Comparison of ENCODE assay signal across 8 cellular contexts in the genomic region with DNA sequence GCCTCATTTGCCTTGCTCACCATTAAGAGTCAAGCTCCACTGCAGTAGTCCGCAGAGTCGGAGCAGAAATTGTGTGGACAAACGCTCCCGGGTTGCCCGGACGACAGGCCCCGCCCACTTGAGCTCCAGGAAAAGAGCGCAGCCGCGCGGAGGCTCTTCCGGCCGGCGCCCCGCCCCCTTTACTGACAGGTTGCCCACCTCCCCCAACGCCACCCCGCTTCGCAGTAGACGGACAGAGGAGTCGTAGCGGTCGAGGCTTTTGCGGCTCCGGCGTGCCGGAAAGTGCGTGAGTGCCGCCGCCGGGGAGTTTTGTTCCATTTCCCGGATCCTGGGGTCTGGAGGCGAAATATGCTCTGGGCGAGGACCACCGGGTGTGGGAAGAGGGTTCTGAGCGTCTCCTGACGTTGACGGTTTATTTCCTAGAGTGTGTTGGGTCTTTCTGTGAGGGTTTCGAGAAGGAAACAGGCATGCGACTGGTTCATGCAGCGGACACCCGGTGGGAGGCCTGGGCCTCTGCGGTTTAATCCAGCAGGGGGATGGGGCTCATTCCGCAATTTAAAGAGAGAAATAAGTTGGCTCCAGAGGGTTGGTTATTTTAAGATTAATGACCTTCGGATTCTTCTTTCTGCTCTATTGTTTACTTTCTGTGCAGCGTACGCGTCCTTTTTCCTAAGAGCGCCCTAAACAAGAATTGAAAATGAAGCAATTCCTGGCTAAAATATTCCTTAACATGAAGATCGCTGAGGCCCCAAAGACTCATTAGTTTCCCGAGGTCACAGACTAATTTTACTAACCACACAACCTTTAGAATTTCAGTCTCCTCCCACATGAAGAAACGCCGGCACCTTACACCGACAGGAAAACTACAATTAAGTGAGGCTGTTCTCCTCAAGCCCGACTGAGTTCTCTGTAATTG. TPM values are rescaled to one million over a fixed set of nuclear protein-coding genes. Genes with fewer than 3 reads are reported as not detected.
DNase-seq lines count a peak whose midpoint lies in the region; ATAC-seq and TF ChIP-seq lines count a peak whose summit lies in the region.

A gene with protein sequence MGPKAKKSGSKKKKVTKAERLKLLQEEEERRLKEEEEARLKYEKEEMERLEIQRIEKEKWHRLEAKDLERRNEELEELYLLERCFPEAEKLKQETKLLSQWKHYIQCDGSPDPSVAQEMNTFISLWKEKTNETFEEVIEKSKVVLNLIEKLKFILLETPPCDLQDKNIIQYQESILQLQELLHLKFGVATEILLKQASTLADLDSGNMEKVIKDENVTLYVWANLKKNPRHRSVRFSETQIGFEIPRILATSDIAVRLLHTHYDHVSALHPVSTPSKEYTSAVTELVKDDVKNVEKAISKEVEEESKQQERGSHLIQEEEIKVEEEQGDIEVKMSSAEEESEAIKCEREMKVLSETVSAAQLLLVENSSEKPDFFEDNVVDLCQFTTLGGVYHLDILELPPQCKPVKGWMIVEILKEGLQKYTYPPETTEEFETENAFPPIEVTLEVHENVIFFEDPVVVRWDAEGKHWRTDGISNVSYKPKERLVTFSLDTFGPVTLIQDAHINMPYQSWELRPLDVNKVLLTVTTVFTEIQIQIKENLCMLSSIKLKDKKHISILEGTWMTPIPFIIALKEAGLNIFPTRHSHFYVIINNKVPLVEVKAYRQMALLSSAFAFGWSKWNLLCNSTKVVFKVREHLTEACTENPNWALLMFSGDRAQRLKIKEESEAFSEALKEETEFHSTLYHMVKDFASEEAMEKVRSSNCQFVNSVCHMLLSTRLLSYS (minus strand): TSS at position 105 of the 916 bp plus-strand sequence. CDS start 82 bp downstream, at position 23.
A gene with protein sequence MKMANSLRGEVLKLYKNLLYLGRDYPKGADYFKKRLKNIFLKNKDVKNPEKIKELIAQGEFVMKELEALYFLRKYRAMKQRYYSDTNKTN (plus strand): TSS at position 182 of the 916 bp plus-strand sequence. CDS start 8,720 bp downstream, outside the sequence.

- peak; percentile 19; the same call in 1 of the 2 replicates for TF ChIP-seq EP300 in Ishikawa (IDR thresholded peaks at IDR 0.05; ENCODE audit: borderline replicate concordance)

- TF ChIP-seq CTCF in epithelial cell of proximal tubule (conservative IDR thresholded peaks at IDR 0.05; ENCODE audit: low read depth, low read length) = no peak
- TF ChIP-seq CTCF in mucosa of descending colon (IDR thresholded peaks at IDR 0.05) = no peak

- H3K4me3 ChIP-seq in epithelial cell of proximal tubule (ENCODE audit: low read depth, low read length) (peak within 1 kb of the TSS; percentile 83), mucosa of descending colon (peak within 1 kb of the TSS; percentile 54)

- ATAC-seq in GM21619 (IDR thresholded peaks at IDR 0.05; ENCODE audit: unreplicated experiment) (peak; percentile 86), mucosa of descending colon (peak; percentile 100)

- no peaks in the 10 kb centered on the region for H3K9me3 ChIP-seq in mucosa of descending colon

- peaks cover 4% of the 10 kb centered on the region for H3K4me1 ChIP-seq in mucosa of descending colon (ENCODE audit: low read depth)

- no peaks in the 10 kb centered on the region for H3K36me3 ChIP-seq in mucosa of descending colon (ENCODE audit: low read depth)

- DNase-seq in DMS153 treated with DMSO at 0.1 percent for 48 hours (lab: John Stamatoyannopoulos, UW; ENCODE audit: unreplicated experiment) (peak; percentile 94), OCI-M2 (lab: John Stamatoyannopoulos, UW; ENCODE audit: unreplicated experiment) (peak; percentile 9), epithelial cell of proximal tubule (ENCODE audit: low read depth) (no peak), mucosa of descending colon (peak; percentile 98 to 100 (median 99))
- DNase-seq in activated T-cell treated with anti-CD3 and anti-CD28 coated beads, Interleukin-2, amount 50 U/mL, for 1 hour = peak; percentile 95
- peak; percentile 90 to 93 for DNase-seq in stimulated activated CD8-positive, alpha-beta memory T cell treated with anti-CD3 and anti-CD28 coated beads, Interleukin-4, amount 100 ng/mL, for 1 hour (ENCODE audit: low read depth in 2 of 2, low spot score in 1 of 2)

- intact Hi-C loops in mucosa of descending colon (cut with DNase I, micrococcal nuclease) = no loop called here

- no peak for TF ChIP-seq RAD21 in Ishikawa (IDR thresholded peaks at IDR 0.05; ENCODE audit: low read depth)

TF ChIP-seq in Ishikawa, 13 proteins besides CTCF, POLR2A, EP300 and RAD21:
- peak; percentile 19 for TF ChIP-seq TEAD4 (IDR thresholded peaks at IDR 0.05)
- TF ChIP-seq, protein P1, sequence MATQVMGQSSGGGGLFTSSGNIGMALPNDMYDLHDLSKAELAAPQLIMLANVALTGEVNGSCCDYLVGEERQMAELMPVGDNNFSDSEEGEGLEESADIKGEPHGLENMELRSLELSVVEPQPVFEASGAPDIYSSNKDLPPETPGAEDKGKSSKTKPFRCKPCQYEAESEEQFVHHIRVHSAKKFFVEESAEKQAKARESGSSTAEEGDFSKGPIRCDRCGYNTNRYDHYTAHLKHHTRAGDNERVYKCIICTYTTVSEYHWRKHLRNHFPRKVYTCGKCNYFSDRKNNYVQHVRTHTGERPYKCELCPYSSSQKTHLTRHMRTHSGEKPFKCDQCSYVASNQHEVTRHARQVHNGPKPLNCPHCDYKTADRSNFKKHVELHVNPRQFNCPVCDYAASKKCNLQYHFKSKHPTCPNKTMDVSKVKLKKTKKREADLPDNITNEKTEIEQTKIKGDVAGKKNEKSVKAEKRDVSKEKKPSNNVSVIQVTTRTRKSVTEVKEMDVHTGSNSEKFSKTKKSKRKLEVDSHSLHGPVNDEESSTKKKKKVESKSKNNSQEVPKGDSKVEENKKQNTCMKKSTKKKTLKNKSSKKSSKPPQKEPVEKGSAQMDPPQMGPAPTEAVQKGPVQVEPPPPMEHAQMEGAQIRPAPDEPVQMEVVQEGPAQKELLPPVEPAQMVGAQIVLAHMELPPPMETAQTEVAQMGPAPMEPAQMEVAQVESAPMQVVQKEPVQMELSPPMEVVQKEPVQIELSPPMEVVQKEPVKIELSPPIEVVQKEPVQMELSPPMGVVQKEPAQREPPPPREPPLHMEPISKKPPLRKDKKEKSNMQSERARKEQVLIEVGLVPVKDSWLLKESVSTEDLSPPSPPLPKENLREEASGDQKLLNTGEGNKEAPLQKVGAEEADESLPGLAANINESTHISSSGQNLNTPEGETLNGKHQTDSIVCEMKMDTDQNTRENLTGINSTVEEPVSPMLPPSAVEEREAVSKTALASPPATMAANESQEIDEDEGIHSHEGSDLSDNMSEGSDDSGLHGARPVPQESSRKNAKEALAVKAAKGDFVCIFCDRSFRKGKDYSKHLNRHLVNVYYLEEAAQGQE (IDR thresholded peaks at IDR 0.05; ENCODE audit: low read depth) = no peak
- TF ChIP-seq, protein P2, sequence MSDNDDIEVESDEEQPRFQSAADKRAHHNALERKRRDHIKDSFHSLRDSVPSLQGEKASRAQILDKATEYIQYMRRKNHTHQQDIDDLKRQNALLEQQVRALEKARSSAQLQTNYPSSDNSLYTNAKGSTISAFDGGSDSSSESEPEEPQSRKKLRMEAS (IDR thresholded peaks at IDR 0.05) = peak; percentile 55
- TF ChIP-seq, protein P3, sequence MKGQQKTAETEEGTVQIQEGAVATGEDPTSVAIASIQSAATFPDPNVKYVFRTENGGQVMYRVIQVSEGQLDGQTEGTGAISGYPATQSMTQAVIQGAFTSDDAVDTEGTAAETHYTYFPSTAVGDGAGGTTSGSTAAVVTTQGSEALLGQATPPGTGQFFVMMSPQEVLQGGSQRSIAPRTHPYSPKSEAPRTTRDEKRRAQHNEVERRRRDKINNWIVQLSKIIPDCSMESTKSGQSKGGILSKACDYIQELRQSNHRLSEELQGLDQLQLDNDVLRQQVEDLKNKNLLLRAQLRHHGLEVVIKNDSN (IDR thresholded peaks at IDR 0.05) = peak; percentile 9; the same call in 1 of the 2 replicates
- TF ChIP-seq ZBTB7A (IDR thresholded peaks at IDR 0.05; ENCODE audit: low read depth) = no peak; the same call in 1 of the 2 replicates
- TF ChIP-seq YY1 (IDR thresholded peaks at IDR 0.05; ENCODE audit: low read depth) = no peak
- TF ChIP-seq NFIC (IDR thresholded peaks at IDR 0.05) = no peak
- TF ChIP-seq FOXM1 (IDR thresholded peaks at IDR 0.05; ENCODE audit: borderline replicate concordance, low read depth) = no peak
- peak; percentile 85 for TF ChIP-seq TAF1 (IDR thresholded peaks at IDR 0.05; ENCODE audit: low read depth)
- 0 out of 2 replicates have a peak, but pooled peaks have one; percentile 26 for TF ChIP-seq CREB1 (IDR thresholded peaks at IDR 0.05; ENCODE audit: low read depth)
- TF ChIP-seq EGR1 (IDR thresholded peaks at IDR 0.05) = no peak
- TF ChIP-seq TCF12 (IDR thresholded peaks at IDR 0.05; ENCODE audit: low read depth) = no peak
- TF ChIP-seq CEBPB (IDR thresholded peaks at IDR 0.05) = no peak

RNA-seq across cellular contexts. Expression of the first gene that starts in this region (rescaled TPM):
- total RNA-seq in epithelial cell of proximal tubule (not detected in 2 replicates), mucosa of descending colon (1 to 10 TPM in 1 of 3 donors, not detected in 2; 1.0 TPM)

RNA-seq across cellular contexts. Expression of the second gene that starts in this region (rescaled TPM):
- total RNA-seq in epithelial cell of proximal tubule = 11.4 and 16.6 TPM in 2 replicates
- total RNA-seq in mucosa of descending colon = 10 to 100 TPM; 13.7 to 26.4 (median 19.6) TPM
